Comparison of ENCODE assay signal across 22 cellular contexts in the genomic region with DNA sequence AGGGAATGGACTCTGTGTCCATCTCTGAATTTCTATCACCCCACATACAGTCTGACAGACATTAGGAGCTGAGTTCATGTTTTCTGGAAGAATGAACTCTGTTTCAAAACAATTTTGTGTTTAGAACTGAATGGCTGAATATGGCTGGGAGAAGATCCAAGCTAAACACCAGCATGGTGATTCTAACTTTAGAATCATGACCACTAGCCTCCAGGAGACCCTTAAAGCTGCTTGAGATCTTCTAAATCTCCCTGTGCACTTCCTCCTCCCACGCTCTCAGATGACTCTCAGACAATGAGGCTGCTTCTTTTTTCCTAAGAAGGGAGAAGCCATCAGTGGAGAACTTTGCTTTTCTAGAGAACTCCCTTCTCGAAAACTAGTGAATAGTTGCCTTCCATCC.
"Had no signal": no experiment of that assay in that cellular context is flagged by ENCODE, and none has a peak within 500 bp of the region (broad histone marks: within the 10 kb centered on the region; RNA-seq: fewer than 3 reads in every experiment).

No MANE protein-coding gene starts in this region.

- H3K36me3 ChIP-seq: esophagus squamous epithelium, lower lobe of right lung, pancreas, prostate gland, thyroid gland, upper lobe of right lung had no signal

- H3K4me1 ChIP-seq: esophagus squamous epithelium, lower lobe of right lung, pancreas, prostate gland, upper lobe of right lung had no signal

- H3K27me3 ChIP-seq: esophagus squamous epithelium, pancreas, thyroid gland, upper lobe of right lung had no signal

- H3K9me3 ChIP-seq: esophagus squamous epithelium, lower lobe of right lung, pancreas, prostate gland, thyroid gland, upper lobe of right lung had no signal

- H3K4me3 ChIP-seq: esophagus squamous epithelium, lower lobe of right lung, pancreas, prostate gland, thyroid gland, upper lobe of right lung had no signal

- ATAC-seq: activated CD4-positive, alpha-beta T cell treated with anti-CD3 and anti-CD28 coated beads for 36 hours; activated CD8-positive, alpha-beta memory T cell treated with anti-CD3 and anti-CD28 coated beads, Interleukin-2, amount 10 ng/mL, durations not matched to agents 7 days and 5 days; activated CD8-positive, alpha-beta T cell treated with anti-CD3 and anti-CD28 coated beads, Interleukin-2, amount 10 ng/mL, durations not matched to agents 7 days and 5 days; activated naive CD4-positive, alpha-beta T cell treated with anti-CD3 and anti-CD28 coated beads, Interleukin-2, amount 50 U/mL, for 72 hours; lower lobe of right lung; naive thymus-derived CD8-positive, alpha-beta T cell; pancreas; upper lobe of right lung had no signal

- DNase-seq: activated CD4-positive, alpha-beta T cell treated with anti-CD3 and anti-CD28 coated beads for 36 hours; activated CD4-positive, CD25-positive, alpha-beta regulatory T cell; activated CD8-positive, alpha-beta memory T cell treated with anti-CD3 and anti-CD28 coated beads, Interleukin-2, amount 10 ng/mL, durations not matched to agents 7 days and 5 days; activated CD8-positive, alpha-beta T cell treated with anti-CD3 and anti-CD28 coated beads, Interleukin-2, amount 10 ng/mL, durations not matched to agents 7 days and 5 days; activated naive CD4-positive, alpha-beta T cell; activated T-cell treated with anti-CD3 and anti-CD28 coated beads, Interleukin-2, amount 50 U/mL, for 48 hours; central memory CD4-positive, alpha-beta T cell; dermis blood vessel endothelial cell; effector CD8-positive, alpha-beta T cell; esophagus squamous epithelium; lower lobe of right lung; mesenchymal stem cell; naive thymus-derived CD8-positive, alpha-beta T cell; nucleus accumbens; pancreas; retina; stimulated activated CD4-positive, alpha-beta T cell treated with anti-CD3 and anti-CD28 coated beads, Interleukin-2, amount 100 ng/mL, for 48 hours; thyroid gland; upper lobe of right lung had no signal

- H3K27ac ChIP-seq: epithelial cell of prostate, lower lobe of right lung, pancreas, prostate gland, thyroid gland, upper lobe of right lung had no signal
